8 cellular contexts compared by ENCODE assay signal in genomic region chr18:22694954-22695353, GRCh38.
DNase-seq lines count a peak whose midpoint lies in the region; ATAC-seq and TF ChIP-seq lines count a peak whose summit lies in the region.

No MANE protein-coding gene starts in this region.

- H3K4me3 ChIP-seq in PC-3 (ENCODE audit: low read length) = 0 out of 2 replicates have a peak overlapping the region, but pooled peaks have one; percentile 30
- H3K4me3 ChIP-seq in fibroblast of mammary gland (ENCODE audit: control insufficient read depth, low read depth, low read length) = no peak overlapping the region
- no peak overlapping the region for H3K4me3 ChIP-seq in ovary

- TF ChIP-seq POLR2A in ovary (IDR thresholded peaks at IDR 0.05) = no peak

- H3K27ac ChIP-seq in PC-3 (ENCODE audit: low read length) (peak overlapping the region; percentile 56), ovary (no peak overlapping the region)

- H3K9me2 ChIP-seq in PC-3 (replicated peaks; ENCODE audit: low read length) = no peaks in the 10 kb centered on the region

- WGBS in ovary, 3 donors = 20 to 26% (median 25%) methylated on average over 8 of the region's 8 CpGs

- no peaks in the 10 kb centered on the region for H3K27me3 ChIP-seq in PC-3 (ENCODE audit: low read length)
- no peaks in the 10 kb centered on the region for H3K27me3 ChIP-seq in ovary

- peak overlapping the region; percentile 67 for H2AFZ ChIP-seq in PC-3 (ENCODE audit: low read length)

- POLR2A ChIA-PET in PC-3 (lab: Charles Lee; ENCODE audit: unreplicated experiment) = no interaction called here

- intact Hi-C loops in PC-3 (cut with micrococcal nuclease) = loop anchor here (5.0 kb wide), 2 partner anchors 523 to 583 kb away; no protein-coding TSS in a partner anchor
- intact Hi-C loops in ovary (cut with DNase I) = no loop called here

- TF ChIP-seq CTCF in PC-3 (conservative IDR thresholded peaks at IDR 0.05; ENCODE audit: low read depth, low read length) (no peak), fibroblast of mammary gland (conservative IDR thresholded peaks at IDR 0.05; ENCODE audit: control insufficient read depth, insufficient read depth, low read depth, low read length) (no peak), ovary (IDR thresholded peaks at IDR 0.05) (no peak)

- DNase-seq in ELR (ENCODE audit: low read depth) (peak; percentile 96), PC-3 (peak; percentile 93), fibroblast of mammary gland (ENCODE audit: low read depth) (peak; percentile 97), ovary (peak; percentile 52 to 83 (median 70)), AML-193 (lab: John Stamatoyannopoulos, UW) (no peak), mesenteric fat pad (ENCODE audit: low spot score) (no peak)
- no peak for DNase-seq in activated CD4-positive, alpha-beta T cell treated with anti-CD3 and anti-CD28 coated beads for 1 hour

- H3K9me3 ChIP-seq in PC-3 (ENCODE audit: low read length) (no peaks in the 10 kb centered on the region), ovary (no peaks in the 10 kb centered on the region)

- ATAC-seq in PC-3 (peak; percentile 99), GM21390 (IDR thresholded peaks at IDR 0.05; ENCODE audit: unreplicated experiment) (no peak)

- CTCF ChIA-PET in PC-3 (lab: Charles Lee) = no interaction called here

- H3F3A ChIP-seq in PC-3 (ENCODE audit: low read length, unreplicated experiment) = no peaks in the 10 kb centered on the region

- no peak overlapping the region for H3K9ac ChIP-seq in PC-3 (ENCODE audit: low read length)

- H4K20me1 ChIP-seq in PC-3 (ENCODE audit: low read length) = no peaks in the 10 kb centered on the region

- peaks cover 24% of the 10 kb centered on the region for H3K4me1 ChIP-seq in PC-3 (ENCODE audit: insufficient read depth, low read length)
- peaks cover 2% of the 10 kb centered on the region for H3K4me1 ChIP-seq in ovary (ENCODE audit: insufficient read depth)

- peak overlapping the region; percentile 63 for H3K4me2 ChIP-seq in PC-3 (ENCODE audit: low read length)

- no peaks in the 10 kb centered on the region for H3K79me2 ChIP-seq in PC-3 (ENCODE audit: low read length)

- no TSS peak for BruUV-seq in PC-3 (replicated peaks; lab: Mats Ljungman, UMichigan)

- H3K36me3 ChIP-seq in PC-3 (ENCODE audit: low read depth, low read length) (no peaks in the 10 kb centered on the region), ovary (no peaks in the 10 kb centered on the region)

- TF ChIP-seq EP300 in ovary (IDR thresholded peaks at IDR 0.05) = no peak

Comparison
In these comparisons a context has a peak if more than half of its experiments do, and no peak if none do; other contexts are left out.
1. DNase-seq: peak in ELR (single experiment), PC-3 (single experiment), fibroblast of mammary gland (single experiment) and ovary (5 of 5); none in activated CD4-positive, alpha-beta T cell treated with anti-CD3 and anti-CD28 coated beads for 1 hour (single experiment), AML-193 (0 of 2) and mesenteric fat pad (single experiment).